Comparison of ENCODE assay signal across 9 cellular contexts in genomic region chr7:2521341-2521745, GRCh38. TPM values are rescaled to one million over a fixed set of nuclear protein-coding genes. Genes with fewer than 3 reads are reported as not detected.
DNase-seq lines count a peak whose midpoint lies in the region; ATAC-seq and TF ChIP-seq lines count a peak whose summit lies in the region.
"Had no signal": no experiment of that assay in that cellular context is flagged by ENCODE, and none has a peak within 500 bp of the region (broad histone marks: within the 10 kb centered on the region; RNA-seq: fewer than 3 reads in every experiment).

No MANE protein-coding gene starts in this region.

- ATAC-seq in mucosa of descending colon: no peak

- in situ Hi-C loops in brain microvascular endothelial cell (cut with HindIII; ENCODE audit: low pct_ligation_motif_present, low sequenced_read_pairs): no loop called here

- intact Hi-C loops in cardiac septum (cut with DNase I): no loop called here
- intact Hi-C loops in mucosa of descending colon (cut with DNase I, micrococcal nuclease): no loop called here
- intact Hi-C loops in vagina (cut with DNase I): no loop called here

- H3K27me3 ChIP-seq in right atrium auricular region (no peaks in the 10 kb centered on the region), brain microvascular endothelial cell (replicated peaks) (no peaks in the 10 kb centered on the region), vagina (no peaks in the 10 kb centered on the region)

- no peak for DNase-seq in right atrium auricular region (ENCODE audit: low spot score)
- DNase-seq in cardiac septum (ENCODE audit: low spot score): no peak
- DNase-seq in brain microvascular endothelial cell: no peak
- DNase-seq in mucosa of descending colon: peak in 2 of 3 donors; percentile 38 to 56
- DNase-seq in vagina (ENCODE audit: extremely low spot score in 2 of 2): no peak
- DNase-seq in NCI-H1436 treated with DMSO at 0.1 percent for 48 hours (lab: John Stamatoyannopoulos, UW): no peak
- no peak for DNase-seq in EL
- DNase-seq in H4 (ENCODE audit: low spot score): no peak

- H3K4me1 ChIP-seq in right atrium auricular region (peaks cover 0 to 76% of the 10 kb centered on the region in 2 donors), mucosa of descending colon (ENCODE audit: low read depth) (peaks cover 59% of the 10 kb centered on the region), vagina (peaks cover 87% of the 10 kb centered on the region)

- TF ChIP-seq CTCF in right atrium auricular region (IDR thresholded peaks at IDR 0.05): no peak
- TF ChIP-seq CTCF in brain microvascular endothelial cell (IDR thresholded peaks at IDR 0.05; ENCODE audit: low read depth, low read length, missing control alignments): no peak
- no peak for TF ChIP-seq CTCF in mucosa of descending colon (IDR thresholded peaks at IDR 0.05)
- no peak for TF ChIP-seq CTCF in vagina (IDR thresholded peaks at IDR 0.05)

- TF ChIP-seq POLR2A in vagina (IDR thresholded peaks at IDR 0.05): no peak

- H3K36me3 ChIP-seq in right atrium auricular region (peaks cover 9% of the 10 kb centered on the region), brain microvascular endothelial cell (replicated peaks) (peaks cover 5% of the 10 kb centered on the region), mucosa of descending colon (ENCODE audit: low read depth) (no peaks in the 10 kb centered on the region), vagina (no peaks in the 10 kb centered on the region)

- H3K9me3 ChIP-seq in right atrium auricular region (no peaks in the 10 kb centered on the region), mucosa of descending colon (no peaks in the 10 kb centered on the region), vagina (no peaks in the 10 kb centered on the region)

- H3K27ac ChIP-seq in right atrium auricular region (peak overlapping the region in 1 of 2 donors; percentile 37), brain microvascular endothelial cell (no peak overlapping the region), vagina (peak overlapping the region; percentile 73)

- peak overlapping the region; percentile 32 to 62 for H3K4me3 ChIP-seq in right atrium auricular region
- H3K4me3 ChIP-seq in brain microvascular endothelial cell (ENCODE audit: low read depth, low read length): peak overlapping the region; percentile 65
- H3K4me3 ChIP-seq in mucosa of descending colon: peak overlapping the region; percentile 7
- H3K4me3 ChIP-seq in vagina: peak overlapping the region; percentile 59 to 81

RNA-seq across cellular contexts. Expression of gene LFNG, which starts 1.8 kb away (rescaled TPM):
- total RNA-seq in right atrium auricular region: 1 to 10 TPM; 3.8 to 4.3 TPM
- total RNA-seq in cardiac septum: 6.2 TPM
- 10 to 100 TPM; 31.7 to 95.0 (median 71.7) TPM for total RNA-seq in mucosa of descending colon
- total RNA-seq in vagina: 36.8 TPM
- 11.0 and 14.7 TPM in 2 replicates for total RNA-seq in H4 (2014; rRNA removed; shearing (Covaris generic))

RNA-seq across cellular contexts. Expression of gene BRAT1, which starts 34.0 kb away (rescaled TPM):
- total RNA-seq in right atrium auricular region (10 to 100 TPM; 20.9 to 24.6 TPM), cardiac septum (12.8 TPM), mucosa of descending colon (10 to 100 TPM; 20.7 to 27.9 (median 22.1) TPM), vagina (66.0 TPM)
- total RNA-seq in H4 (2014; rRNA removed; shearing (Covaris generic)): 31.7 and 41.5 TPM in 2 replicates

RNA-seq across cellular contexts. Expression of gene IQCE, which starts 37.4 kb away (rescaled TPM):
- total RNA-seq in right atrium auricular region: 1 to 10 TPM; 6.6 to 9.1 TPM
- total RNA-seq in cardiac septum: 13.3 TPM
- 10 to 100 TPM; 27.9 to 41.2 (median 35.9) TPM for total RNA-seq in mucosa of descending colon
- total RNA-seq in vagina: 5.2 TPM
- 13.5 and 17.2 TPM in 2 replicates for total RNA-seq in H4 (2014; rRNA removed; shearing (Covaris generic))

RNA-seq across cellular contexts. Expression of gene GRIFIN, which starts 45.1 kb away (rescaled TPM):
- total RNA-seq in right atrium auricular region (not detected), cardiac septum (not detected), mucosa of descending colon (not detected), vagina (not detected)
- not detected in 2 replicates for total RNA-seq in H4 (2014; rRNA removed; shearing (Covaris generic))
- total RNA-seq: omental fat pad had no signal

Comparison
In these comparisons a context has a peak if more than half of its experiments do, and no peak if none do; other contexts are left out.
1. DNase-seq: peak in mucosa of descending colon (2 of 3); none in right atrium auricular region (single experiment), cardiac septum (single experiment), brain microvascular endothelial cell (single experiment), vagina (0 of 2), NCI-H1436 treated with DMSO at 0.1 percent for 48 hours (single experiment), EL (single experiment) and H4 (single experiment).
2. H3K4me3 ChIP-seq: peak in every context shown above with its lines; median percentile 70 in vagina; 65 in brain microvascular endothelial cell; 47 in right atrium auricular region; 7 in mucosa of descending colon.